Comparison of ENCODE assay signal across 8 cellular contexts in genomic region chr5:36241636-36242533, GRCh38. TPM values are rescaled to one million over a fixed set of nuclear protein-coding genes. Genes with fewer than 3 reads are reported as not detected.
DNase-seq lines count a peak whose midpoint lies in the region; ATAC-seq, FAIRE-seq and TF ChIP-seq lines count a peak whose summit lies in the region.

NADK2 (minus strand) TSS chr5:36241925; CDS start chr5:36241798, 127 bp downstream.

- peaks cover 0 to 43% of the 10 kb centered on the region in 2 donors for H3K4me1 ChIP-seq in right atrium auricular region
- H3K4me1 ChIP-seq in psoas muscle = peaks cover 40% of the 10 kb centered on the region

- TF ChIP-seq CTCF in right atrium auricular region (IDR thresholded peaks at IDR 0.05) = peak; percentile 57 to 74
- TF ChIP-seq CTCF in psoas muscle (IDR thresholded peaks at IDR 0.05) = peak; percentile 69

- H3K9me3 ChIP-seq in right atrium auricular region = no peaks in the 10 kb centered on the region
- H3K9me3 ChIP-seq in psoas muscle = no peaks in the 10 kb centered on the region

- FAIRE-seq in urothelium cell line (lab: Jason Lieb, UNC) = peak; percentile 96

- DNase-seq in NCI-H187 treated with DMSO at 0.1 percent for 48 hours (lab: John Stamatoyannopoulos, UW) (peak; percentile 63), anterior cingulate cortex (lab: John Stamatoyannopoulos, UW) (peak; percentile 87 to 100 (median 99)), right atrium auricular region (ENCODE audit: low spot score) (peak; percentile 97), psoas muscle (peak; percentile 95 to 97), urothelium cell line (ENCODE audit: low spot score) (peak; percentile 98)

- H3K27ac ChIP-seq in right atrium auricular region (peak within 1 kb of the TSS; percentile 98 to 99), psoas muscle (peak within 1 kb of the TSS; percentile 96)

- peak within 1 kb of the TSS; percentile 83 to 93 for H3K4me3 ChIP-seq in right atrium auricular region
- H3K4me3 ChIP-seq in psoas muscle = peak within 1 kb of the TSS; percentile 91

- intact Hi-C loops in T-helper 2 cell treated with Interferon-gamma antibody and Interleukin-4, amounts not matched to agents 100 ng/mL and 5 ng/mL, for 36 hours (cut with micrococcal nuclease) = loop anchor here (1.0 to 5.0 kb wide), 7 partner anchors 23 to 1327 kb away; partner anchors contain the start of genes BRIX1, LMBRD2, NUP155 and RAD1
- intact Hi-C loops in psoas muscle (cut with DNase I) = loop anchor here in 1 of 2 donors (5.0 to 10.0 kb wide), 2 partner anchors 60 to 633 kb away; partner anchors contain the start of genes NIPBL and RANBP3L

- ATAC-seq in GM18502 (IDR thresholded peaks at IDR 0.05; ENCODE audit: poor library complexity, unreplicated experiment) = peak; percentile 91
- peak; percentile 93 for ATAC-seq in HG02970 (IDR thresholded peaks at IDR 0.05; ENCODE audit: low FRiP score, unreplicated experiment)
- peak; percentile 94 to 95 (median 94) for ATAC-seq in psoas muscle

- WGBS in psoas muscle, 3 donors = 0% methylated on average over 74 to 99 of the region's 99 CpGs

- H3K36me3 ChIP-seq in right atrium auricular region (no peaks in the 10 kb centered on the region), psoas muscle (ENCODE audit: insufficient read depth in 1 of 2, low read depth in 1 of 2) (no peaks in the 10 kb centered on the region)

- H3K27me3 ChIP-seq in right atrium auricular region = no peaks in the 10 kb centered on the region
- H3K27me3 ChIP-seq in psoas muscle (ENCODE audit: insufficient read depth in 3 of 3, low read length in 2 of 3) = no peaks in the 10 kb centered on the region

RNA-seq across cellular contexts. Expression of gene NADK2, which starts in this region (rescaled TPM):
- 11.0 and 12.3 TPM in 2 replicates for total RNA-seq in T-helper 2 cell treated with Interferon-gamma antibody and Interleukin-4, amounts not matched to agents 100 ng/mL and 5 ng/mL, for 36 hours
- total RNA-seq in right atrium auricular region = 10 to 100 TPM; 17.9 to 30.4 TPM
- 10 to 100 TPM; 30.8 to 46.6 (median 35.2) TPM for total RNA-seq in psoas muscle
- polyA plus RNA-seq in psoas muscle = 10 to 100 TPM; 13.4 to 31.7 (median 18.4) TPM

Comparison
In these comparisons a context has a peak if more than half of its experiments do, and no peak if none do; other contexts are left out.
1. Peak in every context shown above with its lines: DNase-seq, ATAC-seq, H3K4me3 ChIP-seq and H3K27ac ChIP-seq.